13 cellular contexts compared by ENCODE assay signal in the genomic region with DNA sequence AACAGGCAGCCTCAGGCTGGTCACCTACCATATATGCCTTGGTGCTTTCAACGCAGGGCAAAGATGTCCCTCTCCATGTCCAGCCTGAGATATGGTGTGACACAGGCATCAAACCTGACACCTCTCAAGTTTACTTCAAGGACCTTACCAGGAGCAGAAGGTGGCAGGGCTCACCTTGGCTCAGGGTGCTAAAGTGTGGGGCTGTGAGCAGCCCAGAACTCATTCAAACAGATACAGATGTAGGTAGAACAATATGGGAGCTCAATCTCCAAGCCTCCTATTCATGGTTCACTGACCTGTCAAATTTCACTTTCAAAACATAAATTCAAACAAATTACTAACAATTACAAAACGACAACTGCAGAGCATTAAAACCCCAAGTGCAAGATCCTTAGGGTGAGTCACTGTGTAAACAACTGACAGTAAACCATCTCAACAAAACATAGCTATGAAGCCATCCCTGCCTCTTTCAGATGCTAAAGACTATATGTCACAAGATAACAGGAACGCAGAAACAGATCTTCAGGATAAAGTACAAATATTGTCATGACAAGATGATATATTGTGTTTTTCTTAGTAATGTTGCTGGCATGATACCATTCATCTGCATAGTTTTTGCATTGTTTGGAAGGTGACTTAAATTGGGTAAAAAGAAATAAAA.
DNase-seq lines count a peak whose midpoint lies in the region; ATAC-seq, FAIRE-seq and TF ChIP-seq lines count a peak whose summit lies in the region.
"Had no signal": no experiment of that assay in that cellular context is flagged by ENCODE, and none has a peak within 500 bp of the region (broad histone marks: within the 10 kb centered on the region; RNA-seq: fewer than 3 reads in every experiment).

No MANE protein-coding gene starts in this region.

- peak; percentile 63 for FAIRE-seq in GM12892 (lab: Jason Lieb, UNC)
- FAIRE-seq: G401.6 had no signal

- WGBS in lower leg skin, 2 donors: 63 to 71% methylated on average over 3 of the region's 3 CpGs

- no peaks in the 10 kb centered on the region for H3K27me3 Mint-ChIP-seq in activated T-cell treated with anti-CD3 and anti-CD28 coated beads, Interleukin-2, amount 50 U/mL, for 72 hours (ENCODE audit: low read depth)
- H3K27me3 Mint-ChIP-seq: activated CD8-positive, alpha-beta T cell treated with anti-CD3 and anti-CD28 coated beads for 36 hours had no signal

- no peaks in the 10 kb centered on the region; the same call in 1 of the 2 replicates for H3K27me3 ChIP-seq in SJCRH30

- no peaks in the 10 kb centered on the region for H3K9me3 ChIP-seq in SJCRH30 (replicated peaks)

- no peaks in the 10 kb centered on the region for H3K4me1 ChIP-seq in SJCRH30

- no peak overlapping the region for H3K4me3 Mint-ChIP-seq in activated T-cell treated with anti-CD3 and anti-CD28 coated beads, Interleukin-2, amount 50 U/mL, for 72 hours
- H3K4me3 Mint-ChIP-seq: activated CD8-positive, alpha-beta T cell treated with anti-CD3 and anti-CD28 coated beads for 36 hours had no signal

- no peak for ATAC-seq in activated T-cell treated with anti-CD3 and anti-CD28 coated beads, Interleukin-2, amount 50 U/mL, for 72 hours (replicated peaks in 1 of 2)
- ATAC-seq: activated CD8-positive, alpha-beta T cell treated with anti-CD3 and anti-CD28 coated beads for 36 hours; esophagus mucosa had no signal

- no peak overlapping the region for H3K27ac Mint-ChIP-seq in activated T-cell treated with anti-CD3 and anti-CD28 coated beads, Interleukin-2, amount 50 U/mL, for 72 hours
- H3K27ac Mint-ChIP-seq: activated CD8-positive, alpha-beta T cell treated with anti-CD3 and anti-CD28 coated beads for 36 hours had no signal

- no peaks in the 10 kb centered on the region for H3K36me3 ChIP-seq in SJCRH30

- H3K9me3 Mint-ChIP-seq in activated T-cell treated with anti-CD3 and anti-CD28 coated beads, Interleukin-2, amount 50 U/mL, for 72 hours: peaks cover 3 to 5% of the 10 kb centered on the region in 2 donors

- no peaks in the 10 kb centered on the region for H3K4me1 Mint-ChIP-seq in activated T-cell treated with anti-CD3 and anti-CD28 coated beads, Interleukin-2, amount 50 U/mL, for 72 hours (ENCODE audit: low read depth)

- DNase-seq in GM12892 (ENCODE audit: insufficient read length) (no peak), HCEC 1CT (peak; percentile 87), SK-N-DZ (ENCODE audit: low spot score) (peak; percentile 5), iris pigment epithelial cell (ENCODE audit: low read depth) (peak; percentile 77), lower leg skin (ENCODE audit: low spot score in 2 of 2) (no peak), SJCRH30 (no peak), COLO668 (lab: John Stamatoyannopoulos, UW; ENCODE audit: unreplicated experiment) (no peak)
- no peak for DNase-seq in activated T-cell treated with anti-CD3 and anti-CD28 coated beads, Interleukin-2, amount 50 U/mL, for 72 hours
- DNase-seq: activated CD8-positive, alpha-beta T cell treated with anti-CD3 and anti-CD28 coated beads for 36 hours; anterior cingulate cortex had no signal

- H3K27ac ChIP-seq in SJCRH30: no peak overlapping the region
- H3K27ac ChIP-seq: SK-N-MC had no signal

- intact Hi-C loops in lower leg skin (cut with DNase I; ENCODE audit: low total_unique reads): no loop called here

- TF ChIP-seq CTCF in lower leg skin (IDR thresholded peaks at IDR 0.05): no peak

- no peaks in the 10 kb centered on the region for H3K36me3 Mint-ChIP-seq in activated T-cell treated with anti-CD3 and anti-CD28 coated beads, Interleukin-2, amount 50 U/mL, for 72 hours (ENCODE audit: insufficient read depth in 2 of 2)

- H3K4me3 ChIP-seq in lower leg skin (ENCODE audit: low read depth, poor library complexity, severe bottlenecking): no peak overlapping the region
- no peak overlapping the region for H3K4me3 ChIP-seq in SJCRH30
- H3K4me3 ChIP-seq: SK-N-MC had no signal

- TF ChIP-seq POLR2A in GM12892 (IDR thresholded peaks at IDR 0.05; ENCODE audit: low read depth, low read length): no peak
- no peak for TF ChIP-seq POLR2A in lower leg skin (IDR thresholded peaks at IDR 0.05)

Comparison
In these comparisons a context has a peak if more than half of its experiments do, and no peak if none do; other contexts are left out.
1. DNase-seq: peak in HCEC 1CT (single experiment), SK-N-DZ (single experiment) and iris pigment epithelial cell (single experiment); none in GM12892 (single experiment), lower leg skin (0 of 2), activated T-cell treated with anti-CD3 and anti-CD28 coated beads, Interleukin-2, amount 50 U/mL, for 72 hours (0 of 2), SJCRH30 (0 of 2) and COLO668 (single experiment).